Comparison of ENCODE assay signal across 1 cellular context in the genomic region with DNA sequence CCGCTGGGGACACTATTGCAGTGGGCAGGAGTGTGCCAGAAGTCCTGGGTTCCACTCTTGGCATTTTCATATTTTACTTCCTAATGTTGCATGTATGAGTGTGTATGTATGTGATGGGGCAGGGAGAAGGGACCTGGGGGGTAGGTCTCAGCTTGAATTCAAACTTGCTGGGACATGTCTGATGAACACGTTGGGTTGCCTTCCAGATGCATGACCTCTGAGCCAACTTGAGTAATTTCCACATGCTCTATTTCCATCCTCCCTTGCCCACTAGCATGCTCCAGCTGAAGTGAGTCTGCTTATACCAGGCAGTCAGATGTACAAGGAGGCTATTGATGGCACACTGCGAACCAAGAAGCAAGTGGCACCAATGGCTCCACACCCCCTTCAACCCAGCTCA.
TF ChIP-seq lines count a peak whose summit lies in the region.

No MANE protein-coding gene starts in this region.

TF ChIP-seq in IMR-90, 13 proteins besides CTCF, POLR2A, EP300 and RAD21 (continued from another document):
- TF ChIP-seq, protein P1, sequence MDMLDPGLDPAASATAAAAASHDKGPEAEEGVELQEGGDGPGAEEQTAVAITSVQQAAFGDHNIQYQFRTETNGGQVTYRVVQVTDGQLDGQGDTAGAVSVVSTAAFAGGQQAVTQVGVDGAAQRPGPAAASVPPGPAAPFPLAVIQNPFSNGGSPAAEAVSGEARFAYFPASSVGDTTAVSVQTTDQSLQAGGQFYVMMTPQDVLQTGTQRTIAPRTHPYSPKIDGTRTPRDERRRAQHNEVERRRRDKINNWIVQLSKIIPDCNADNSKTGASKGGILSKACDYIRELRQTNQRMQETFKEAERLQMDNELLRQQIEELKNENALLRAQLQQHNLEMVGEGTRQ (IDR thresholded peaks at IDR 0.05; ENCODE audit: low read depth, low read length), result no peak
- no peak for TF ChIP-seq ELK1 (IDR thresholded peaks at IDR 0.05; ENCODE audit: borderline replicate concordance, low read depth, low read length)
- TF ChIP-seq RFX5 (IDR thresholded peaks at IDR 0.05; ENCODE audit: low read depth, low read length), result no peak
- no peak for TF ChIP-seq MXI1 (IDR thresholded peaks at IDR 0.05; ENCODE audit: borderline replicate concordance, low read depth, low read length)
- TF ChIP-seq MAZ (IDR thresholded peaks at IDR 0.05; ENCODE audit: borderline replicate concordance, low read depth, low read length), result no peak
- TF ChIP-seq NFE2L2 (IDR thresholded peaks at IDR 0.05; ENCODE audit: low read depth, low read length), result no peak
